Comparison of ENCODE assay signal across 8 cellular contexts in the genomic region with DNA sequence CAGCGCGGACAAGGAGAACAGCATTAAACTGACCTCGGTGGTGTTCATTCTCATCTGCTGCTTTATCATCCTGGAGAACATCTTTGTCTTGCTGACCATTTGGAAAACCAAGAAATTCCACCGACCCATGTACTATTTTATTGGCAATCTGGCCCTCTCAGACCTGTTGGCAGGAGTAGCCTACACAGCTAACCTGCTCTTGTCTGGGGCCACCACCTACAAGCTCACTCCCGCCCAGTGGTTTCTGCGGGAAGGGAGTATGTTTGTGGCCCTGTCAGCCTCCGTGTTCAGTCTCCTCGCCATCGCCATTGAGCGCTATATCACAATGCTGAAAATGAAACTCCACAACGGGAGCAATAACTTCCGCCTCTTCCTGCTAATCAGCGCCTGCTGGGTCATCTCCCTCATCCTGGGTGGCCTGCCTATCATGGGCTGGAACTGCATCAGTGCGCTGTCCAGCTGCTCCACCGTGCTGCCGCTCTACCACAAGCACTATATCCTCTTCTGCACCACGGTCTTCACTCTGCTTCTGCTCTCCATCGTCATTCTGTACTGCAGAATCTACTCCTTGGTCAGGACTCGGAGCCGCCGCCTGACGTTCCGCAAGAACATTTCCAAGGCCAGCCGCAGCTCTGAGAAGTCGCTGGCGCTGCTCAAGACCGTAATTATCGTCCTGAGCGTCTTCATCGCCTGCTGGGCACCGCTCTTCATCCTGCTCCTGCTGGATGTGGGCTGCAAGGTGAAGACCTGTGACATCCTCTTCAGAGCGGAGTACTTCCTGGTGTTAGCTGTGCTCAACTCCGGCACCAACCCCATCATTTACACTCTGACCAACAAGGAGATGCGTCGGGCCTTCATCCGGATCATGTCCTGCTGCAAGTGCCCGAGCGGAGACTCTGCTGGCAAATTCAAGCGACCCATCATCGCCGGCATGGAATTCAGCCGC. TPM values are rescaled to one million over a fixed set of nuclear protein-coding genes. Genes with fewer than 3 reads are reported as not detected.
DNase-seq lines count a peak whose midpoint lies in the region; ATAC-seq and TF ChIP-seq lines count a peak whose summit lies in the region.

No MANE protein-coding gene starts in this region.

- H3K27ac ChIP-seq in right cardiac atrium (ENCODE audit: low read length) (peak overlapping the region; percentile 87), testis (no peak overlapping the region)

- H3K36me3 ChIP-seq in testis (ENCODE audit: low read depth, missing control alignments), result no peaks in the 10 kb centered on the region

- peak; percentile 42 for DNase-seq in activated T-cell treated with anti-CD3 and anti-CD28 coated beads for 24 hours (ENCODE audit: low read depth)
- DNase-seq in right cardiac atrium, result peak in 2 of 3 donors; percentile 59 to 60
- DNase-seq in stimulated activated CD8-positive, alpha-beta memory T cell treated with anti-CD3 and anti-CD28 coated beads, Interleukin-4, amount 100 ng/mL, for 24 hours (ENCODE audit: low read depth), result peak; percentile 33
- no peak for DNase-seq in putamen (ENCODE audit: low spot score)
- no peak for DNase-seq in NCI-H1048 (lab: John Stamatoyannopoulos, UW)
- no peak for DNase-seq in testis
- no peak for DNase-seq in NCI-H510A treated with DMSO at 0.1 percent for 48 hours (lab: John Stamatoyannopoulos, UW)

- no peaks in the 10 kb centered on the region for H3K4me1 ChIP-seq in right cardiac atrium (ENCODE audit: control insufficient read depth, insufficient read depth, low read length)
- H3K4me1 ChIP-seq in testis, result peaks cover 12% of the 10 kb centered on the region

- WGBS in right cardiac atrium, result 51% methylated on average over 42 of the region's 42 CpGs
- WGBS in testis, 2 donors, result 64 to 81% methylated on average over 39 to 42 of the region's 42 CpGs

- peak overlapping the region; percentile 30 for H3K4me3 ChIP-seq in right cardiac atrium (ENCODE audit: low read length)
- H3K4me3 ChIP-seq in testis, result peak overlapping the region in 1 of 2 donors; percentile 25

- no peaks in the 10 kb centered on the region for H3K9me3 ChIP-seq in right cardiac atrium (ENCODE audit: control insufficient read depth, low read length)
- H3K9me3 ChIP-seq in testis, result no peaks in the 10 kb centered on the region

- TF ChIP-seq CTCF in LNCAP (IDR thresholded peaks at IDR 0.05) (peak; percentile 58), testis (IDR thresholded peaks at IDR 0.05) (no peak)

- no peak for TF ChIP-seq POLR2A in testis (IDR thresholded peaks at IDR 0.05)

- H3K27me3 ChIP-seq in right cardiac atrium (ENCODE audit: control insufficient read depth, insufficient read depth) (no peaks in the 10 kb centered on the region), testis (no peaks in the 10 kb centered on the region)

- ATAC-seq in right cardiac atrium, result peak; percentile 3 to 14

- intact Hi-C loops in right cardiac atrium (cut with DNase I), result loop anchor here (5.0 to 10.0 kb wide), 5 partner anchors 48 to 212 kb away; a partner anchor contains a TSS
- intact Hi-C loops in testis (cut with DNase I; ENCODE audit: low total_unique reads), result no loop called here

RNA-seq across cellular contexts. Expression of a gene that starts 2.5 kb away (rescaled TPM):
- 10 to 100 TPM; 54.2 to 62.4 (median 59.8) TPM for total RNA-seq in right cardiac atrium
- polyA plus RNA-seq in right cardiac atrium, result 58.0 TPM
- 10 to 100 TPM in 1 of 2 donors, 1 to 10 TPM in 1; 6.4 to 11.5 TPM for total RNA-seq in testis
- 9.3 TPM for polyA plus RNA-seq in testis (ENCODE audit: insufficient read depth, low read depth, low replicate concordance)

Comparison
In these comparisons a context has a peak if more than half of its experiments do, and no peak if none do; other contexts are left out.
1. DNase-seq: peak in activated T-cell treated with anti-CD3 and anti-CD28 coated beads for 24 hours (single experiment), right cardiac atrium (2 of 3) and stimulated activated CD8-positive, alpha-beta memory T cell treated with anti-CD3 and anti-CD28 coated beads, Interleukin-4, amount 100 ng/mL, for 24 hours (single experiment); none in putamen (single experiment), NCI-H1048 (single experiment), testis (single experiment) and NCI-H510A treated with DMSO at 0.1 percent for 48 hours (single experiment).
2. RNA of a gene that starts 2.5 kb away (total RNA-seq): 54.2 to 62.4 TPM in right cardiac atrium; 6.4 to 11.5 TPM in testis; every median in the first group is over 4 times any median in the second.